Comparison of ENCODE assay signal across 16 cellular contexts in the genomic region with DNA sequence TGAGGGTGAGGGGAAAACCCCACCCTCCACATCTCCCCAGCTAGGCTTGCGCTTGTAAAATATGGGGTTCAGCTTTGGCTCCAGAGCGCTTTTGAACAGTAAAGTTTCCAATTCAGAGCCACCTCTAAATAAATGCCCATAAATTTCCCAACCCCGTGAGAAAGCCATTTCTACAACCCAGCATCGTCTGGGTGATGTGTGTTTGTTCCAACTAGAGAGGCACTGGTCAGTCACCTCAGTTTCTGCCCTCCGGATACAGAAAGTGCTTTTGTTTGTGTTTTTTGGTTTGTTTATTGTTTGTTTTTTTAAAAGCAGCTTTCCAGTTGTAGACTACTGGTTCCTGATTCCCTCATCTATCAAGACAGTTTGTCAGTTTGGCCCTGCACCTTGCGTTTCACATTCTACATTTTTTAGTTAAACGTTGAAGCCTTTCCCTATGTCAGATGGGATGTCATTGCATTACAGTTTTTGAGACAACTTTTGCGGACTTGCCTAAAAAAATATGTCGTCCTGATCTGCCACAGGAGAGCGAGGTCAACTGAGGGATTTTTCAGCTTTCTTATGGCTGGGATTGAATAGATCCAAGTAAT. TPM values are rescaled to one million over a fixed set of nuclear protein-coding genes. Genes with fewer than 3 reads are reported as not detected.
DNase-seq lines count a peak whose midpoint lies in the region; ATAC-seq and TF ChIP-seq lines count a peak whose summit lies in the region.
"Had no signal": no experiment of that assay in that cellular context is flagged by ENCODE, and none has a peak within 500 bp of the region (broad histone marks: within the 10 kb centered on the region; RNA-seq: fewer than 3 reads in every experiment).

No MANE protein-coding gene starts in this region.

- no peak overlapping the region for H3K4me2 ChIP-seq in OCI-LY1 (ENCODE audit: low read length)
- H3K4me2 ChIP-seq: BLaER1 had no signal

- no peak overlapping the region for H2AFZ ChIP-seq in OCI-LY1 (ENCODE audit: low read length)

- no peaks in the 10 kb centered on the region for H3K9me2 ChIP-seq in OCI-LY1 (ENCODE audit: low read depth, low read length)

- no peak overlapping the region; the same call in 1 of the 2 replicates for H3K9ac ChIP-seq in OCI-LY1 (ENCODE audit: low read length)
- H3K9ac ChIP-seq: BLaER1 had no signal

- H3K4me3 ChIP-seq in H7 (ENCODE audit: insufficient read depth, low read depth, low read length) (peak overlapping the region; percentile 57; the same call in 1 of the 2 replicates), OCI-LY1 (ENCODE audit: low read depth, low read length, poor library complexity, severe bottlenecking) (no peak overlapping the region), gastroesophageal sphincter (no peak overlapping the region)
- H3K4me3 ChIP-seq: BLaER1, mucosa of descending colon had no signal

- DNase-seq in H7: no peak
- DNase-seq in globus pallidus (ENCODE audit: low spot score): peak; percentile 51
- peak; percentile 32 for DNase-seq in retina
- DNase-seq in UCSD-AML1 (lab: John Stamatoyannopoulos, UW; ENCODE audit: unreplicated experiment): no peak
- DNase-seq in activated CD8-positive, alpha-beta memory T cell treated with anti-CD3 and anti-CD28 coated beads, Interleukin-2, amount 50 U/mL, for 4 hours: no peak
- DNase-seq: activated gamma-delta T cell treated with Interleukin-2 at 50 U/mL for 16 hours, gastrocnemius medialis, IMR-90, T-cell had no signal

- no peak for TF ChIP-seq EP300 in gastroesophageal sphincter (IDR thresholded peaks at IDR 0.05)

- H3K9me3 ChIP-seq in OCI-LY1 (ENCODE audit: low read length): no peaks in the 10 kb centered on the region
- H3K9me3 ChIP-seq in gastroesophageal sphincter: no peaks in the 10 kb centered on the region
- H3K9me3 ChIP-seq: gastrocnemius medialis, mucosa of descending colon, ovary had no signal

- peak overlapping the region; percentile 92 for H3K27ac ChIP-seq in OCI-LY1 (ENCODE audit: low read depth, low read length, poor library complexity, severe bottlenecking)
- no peak overlapping the region for H3K27ac ChIP-seq in gastroesophageal sphincter
- H3K27ac ChIP-seq: BLaER1, cardiac muscle cell, gastrocnemius medialis, ovary had no signal

- no peaks in the 10 kb centered on the region for H3K79me2 ChIP-seq in OCI-LY1 (ENCODE audit: insufficient read depth, low read length)

- WGBS in gastroesophageal sphincter (ENCODE audit: low coverage in 1 of 2), 2 donors: 19 to 39% methylated on average over 5 to 10 of the region's 10 CpGs

- no peak for TF ChIP-seq POLR2A in gastroesophageal sphincter (IDR thresholded peaks at IDR 0.05)

- H3K27me3 ChIP-seq in H7 (ENCODE audit: control insufficient read depth, insufficient read depth, low read length) (peaks cover 44% of the 10 kb centered on the region), OCI-LY1 (ENCODE audit: insufficient read depth, low read length) (no peaks in the 10 kb centered on the region), gastroesophageal sphincter (peaks cover 75% of the 10 kb centered on the region)
- H3K27me3 ChIP-seq: ovary had no signal

- H3F3A ChIP-seq in OCI-LY1 (ENCODE audit: insufficient read depth, low read length): no peaks in the 10 kb centered on the region

- H4K20me1 ChIP-seq in OCI-LY1 (ENCODE audit: insufficient read depth, low read length): no peaks in the 10 kb centered on the region

- H3K36me3 ChIP-seq in H7 (replicated peaks; ENCODE audit: control insufficient read depth, insufficient read depth, low read length) (no peaks in the 10 kb centered on the region), OCI-LY1 (ENCODE audit: insufficient read depth, low read length) (no peaks in the 10 kb centered on the region; the same call in 1 of the 2 replicates), gastroesophageal sphincter (no peaks in the 10 kb centered on the region)
- H3K36me3 ChIP-seq: BLaER1, cardiac muscle cell, gastrocnemius medialis, ovary had no signal

- no peak for ATAC-seq in gastroesophageal sphincter
- ATAC-seq: activated CD4-positive, CD25-positive, alpha-beta regulatory T cell treated with anti-CD3 and anti-CD28 coated beads, Interleukin-2, amount 50 U/mL, for 24 hours; gastrocnemius medialis; mucosa of descending colon; T-cell had no signal

- TF ChIP-seq CTCF in OCI-LY1 (IDR thresholded peaks at IDR 0.05; ENCODE audit: low read length) (no peak), gastroesophageal sphincter (IDR thresholded peaks at IDR 0.05) (no peak)

- H3K4me1 ChIP-seq in OCI-LY1 (ENCODE audit: insufficient read depth, low read length, severe bottlenecking) (peaks cover 73% of the 10 kb centered on the region), gastroesophageal sphincter (peaks cover 0 to 27% (median 13%) of the 10 kb centered on the region in 3 donors)
- H3K4me1 ChIP-seq: BLaER1 had no signal

RNA-seq across cellular contexts. Expression of a gene that starts 15.0 kb away (rescaled TPM):
- total RNA-seq in H7 (2014; rRNA removed; shearing (Covaris generic)): 233 and 264 TPM in 2 replicates
- 1 to 10 TPM; 3.1 to 9.9 (median 5.7) TPM for total RNA-seq in gastroesophageal sphincter
- total RNA-seq: IMR-90 had no signal

Comparison
In these comparisons a context has a peak if more than half of its experiments do, and no peak if none do; other contexts are left out.
1. DNase-seq: peak in globus pallidus (single experiment) and retina (single experiment); none in H7 (single experiment), UCSD-AML1 (single experiment) and activated CD8-positive, alpha-beta memory T cell treated with anti-CD3 and anti-CD28 coated beads, Interleukin-2, amount 50 U/mL, for 4 hours (single experiment).
2. RNA of a gene that starts 15.0 kb away (total RNA-seq): 233 to 264 TPM in H7; 3.1 to 9.9 TPM in gastroesophageal sphincter; every median in the first group is over 10 times any median in the second.